In genomic region chr19:20371911-20372310, GRCh38 we compare ENCODE assay signal across 25 cellular contexts.
DNase-seq lines count a peak whose midpoint lies in the region; ATAC-seq, FAIRE-seq and TF ChIP-seq lines count a peak whose summit lies in the region.
"Had no signal": no experiment of that assay in that cellular context is flagged by ENCODE, and none has a peak within 500 bp of the region (broad histone marks: within the 10 kb centered on the region; RNA-seq: fewer than 3 reads in every experiment).

No MANE protein-coding gene starts in this region.

- H3K36me3 Mint-ChIP-seq in endodermal cell (ENCODE audit: low read depth): peaks cover 58% of the 10 kb centered on the region
- H3K36me3 Mint-ChIP-seq: CD14-positive monocyte had no signal

- no peaks in the 10 kb centered on the region for H3F3A ChIP-seq in Loucy (ENCODE audit: low read depth)

- H3K9me3 Mint-ChIP-seq in endodermal cell: peaks cover 55% of the 10 kb centered on the region

- intact Hi-C loops in Right ventricle myocardium inferior (cut with DNase I): no loop called here
- intact Hi-C loops in vagina (cut with DNase I): no loop called here

- H3K4me1 ChIP-seq in Loucy (ENCODE audit: insufficient read depth, low read length, poor library complexity, severe bottlenecking) (peaks cover 9% of the 10 kb centered on the region), endodermal cell (ENCODE audit: control insufficient read depth, insufficient read depth, low read length) (peaks cover 8% of the 10 kb centered on the region), mesodermal cell (ENCODE audit: control insufficient read depth, insufficient read depth, low read length, poor library complexity, severe bottlenecking) (no peaks in the 10 kb centered on the region), vagina (no peaks in the 10 kb centered on the region)
- H3K4me1 ChIP-seq: BE2C had no signal

- peak overlapping the region; percentile 12 for H3K4me3 Mint-ChIP-seq in endodermal cell
- H3K4me3 Mint-ChIP-seq: CD14-positive monocyte; CD8-positive, alpha-beta memory T cell had no signal

- H4K20me1 ChIP-seq in Loucy (ENCODE audit: insufficient read depth, low read length, poor library complexity, severe bottlenecking): no peaks in the 10 kb centered on the region

- H3K9me3 ChIP-seq in Loucy (ENCODE audit: insufficient read depth, low read depth, low read length): no peaks in the 10 kb centered on the region
- H3K9me3 ChIP-seq in endodermal cell (ENCODE audit: control insufficient read depth, low read length): peaks cover 46% of the 10 kb centered on the region
- peaks cover 3% of the 10 kb centered on the region for H3K9me3 ChIP-seq in mesodermal cell (ENCODE audit: control insufficient read depth, low read length)
- no peaks in the 10 kb centered on the region for H3K9me3 ChIP-seq in vagina
- H3K9me3 ChIP-seq: BE2C had no signal

- H3K4me3 ChIP-seq in Loucy (ENCODE audit: low read length, poor library complexity, severe bottlenecking): no peak overlapping the region
- peak overlapping the region; percentile 41 for H3K4me3 ChIP-seq in endodermal cell (ENCODE audit: low read length)
- H3K4me3 ChIP-seq in mesodermal cell (ENCODE audit: extremely low read depth, insufficient read depth, low read length, poor library complexity, severe bottlenecking): no peak overlapping the region
- no peak overlapping the region for H3K4me3 ChIP-seq in vagina

- H3K27me3 Mint-ChIP-seq in endodermal cell (ENCODE audit: insufficient read depth): peaks cover 47% of the 10 kb centered on the region
- H3K27me3 Mint-ChIP-seq: CD8-positive, alpha-beta memory T cell had no signal

- H3K27ac ChIP-seq in endodermal cell (ENCODE audit: low read depth, low read length) (peak overlapping the region; percentile 8), mesodermal cell (ENCODE audit: low read depth, low read length, severe bottlenecking) (peak overlapping the region; percentile 18), vagina (no peak overlapping the region)
- H3K27ac ChIP-seq: RWPE1 had no signal

- DNase-seq in D721Med (ENCODE audit: insufficient read length, low spot score) (no peak), endodermal cell (no peak), activated gamma-delta T cell (lab: John Stamatoyannopoulos, UW) (no peak), Right ventricle myocardium inferior (ENCODE audit: missing footprints) (no peak), NCI-H1694 treated with DMSO at 0.1 percent for 48 hours (lab: John Stamatoyannopoulos, UW) (no peak), vagina (ENCODE audit: extremely low spot score in 2 of 2) (no peak)
- DNase-seq: 8988T; ACHN; BE2C; CD8-positive, alpha-beta memory T cell; NCI-H1092 treated with DMSO at 0.1 percent for 48 hours; NCI-H1436 treated with DMSO at 0.1 percent for 48 hours; NCI-H1930; NCI-H2107; NCI-H524; NCI-H774; SIG-M5; SK-N-SH; SW 1271 had no signal

- TF ChIP-seq CTCF in D721Med (IDR thresholded peaks at IDR 0.05; ENCODE audit: insufficient read depth, missing control alignments): no peak
- no peak for TF ChIP-seq CTCF in Loucy (conservative IDR thresholded peaks at IDR 0.05; ENCODE audit: low read length)
- no peak for TF ChIP-seq CTCF in endodermal cell (conservative IDR thresholded peaks at IDR 0.05)
- TF ChIP-seq CTCF in vagina (IDR thresholded peaks at IDR 0.05): no peak

- peaks cover 58% of the 10 kb centered on the region for H3K4me1 Mint-ChIP-seq in endodermal cell
- H3K4me1 Mint-ChIP-seq: CD14-positive monocyte had no signal

- H3K4me2 ChIP-seq in Loucy (ENCODE audit: low read depth, low read length, poor library complexity, severe bottlenecking): peak overlapping the region; percentile 31
- H3K4me2 ChIP-seq: SK-N-SH had no signal

- no peak overlapping the region for H3K9ac ChIP-seq in Loucy (ENCODE audit: low read depth, low read length, poor library complexity, severe bottlenecking)
- H3K9ac ChIP-seq in endodermal cell (ENCODE audit: extremely low read depth, low read length, poor library complexity, severe bottlenecking): peak overlapping the region; percentile 46
- H3K9ac ChIP-seq: SK-N-SH had no signal

- peak overlapping the region; percentile 82 for H3K27ac Mint-ChIP-seq in endodermal cell
- H3K27ac Mint-ChIP-seq: CD14-positive monocyte; CD8-positive, alpha-beta memory T cell had no signal

- ATAC-seq in Right ventricle myocardium inferior: no peak
- ATAC-seq: Panc1 had no signal

- H3K9me2 ChIP-seq in Loucy (replicated peaks; ENCODE audit: low read depth, low read length): no peaks in the 10 kb centered on the region
- H3K9me2 ChIP-seq: SK-N-SH had no signal

- FAIRE-seq in D721Med (lab: Jason Lieb, UNC): peak; percentile 11
- FAIRE-seq: H54 had no signal

- 11% methylated on average over 6 of the region's 6 CpGs; no CpG with 5 or more reads in 1 of the 2 experiments for WGBS in endodermal cell (ENCODE audit: insufficient coverage in 1 of 2, insufficient read length in 1 of 2), 2 experiments
- 40% methylated on average over 2 of the region's 6 CpGs; no CpG with 5 or more reads in 1 of the 2 experiments for WGBS in mesodermal cell (ENCODE audit: insufficient coverage in 2 of 2), 2 experiments

- H3K79me2 ChIP-seq in Loucy (ENCODE audit: insufficient read depth, low read length): no peaks in the 10 kb centered on the region

- no peak overlapping the region for H2AFZ ChIP-seq in Loucy (ENCODE audit: low read length)

- no peaks in the 10 kb centered on the region for H3K27me3 ChIP-seq in Loucy (ENCODE audit: insufficient read depth, low read length, poor library complexity, severe bottlenecking)
- no peaks in the 10 kb centered on the region for H3K27me3 ChIP-seq in endodermal cell (ENCODE audit: control insufficient read depth, insufficient read depth, low read length, poor library complexity, severe bottlenecking)
- H3K27me3 ChIP-seq in vagina: no peaks in the 10 kb centered on the region
- H3K27me3 ChIP-seq: BE2C had no signal

- no peak for TF ChIP-seq POLR2A in vagina (IDR thresholded peaks at IDR 0.05)

- H3K36me3 ChIP-seq in Loucy (ENCODE audit: insufficient read depth, low read length) (no peaks in the 10 kb centered on the region), endodermal cell (ENCODE audit: control insufficient read depth, insufficient read depth, low read length) (peaks cover 41% of the 10 kb centered on the region), mesodermal cell (ENCODE audit: control insufficient read depth, insufficient read depth, low read length) (no peaks in the 10 kb centered on the region), vagina (no peaks in the 10 kb centered on the region)
- H3K36me3 ChIP-seq: BE2C had no signal
